Comparison of ENCODE assay signal across 14 cellular contexts in genomic region chr12:89251326-89252237, GRCh38.
DNase-seq lines count a peak whose midpoint lies in the region; ATAC-seq and TF ChIP-seq lines count a peak whose summit lies in the region.
"Had no signal": no experiment of that assay in that cellular context is flagged by ENCODE, and none has a peak within 500 bp of the region (broad histone marks: within the 10 kb centered on the region; RNA-seq: fewer than 3 reads in every experiment).

No MANE protein-coding gene starts in this region.

- peaks cover 48% of the 10 kb centered on the region for H3K4me1 Mint-ChIP-seq in T-helper 2 cell treated with Interferon-gamma antibody and Interleukin-4, amounts not matched to agents 5 μg/mL and 100 μg/mL, for 36 hours (ENCODE audit: low read depth)
- H3K4me1 Mint-ChIP-seq in activated T-helper 2 cell treated with anti-CD3 and anti-CD28 coated beads, Interferon-gamma antibody, Interleukin-2, Interleukin-4, amounts not matched to agents 10 μg/mL and 5 μg/mL and 100 μg/mL, durations not matched to agents 14 hours and 24 hours and 36 hours (ENCODE audit: low read depth) = peaks cover 51% of the 10 kb centered on the region

- H3K27me3 Mint-ChIP-seq in T-helper 2 cell treated with Interferon-gamma antibody and Interleukin-4, amounts not matched to agents 5 μg/mL and 100 μg/mL, for 36 hours (ENCODE audit: low read depth) = no peaks in the 10 kb centered on the region
- no peaks in the 10 kb centered on the region for H3K27me3 Mint-ChIP-seq in activated T-helper 2 cell treated with anti-CD3 and anti-CD28 coated beads, Interferon-gamma antibody, Interleukin-2, Interleukin-4, amounts not matched to agents 10 μg/mL and 5 μg/mL and 100 μg/mL, durations not matched to agents 14 hours and 24 hours and 36 hours (ENCODE audit: low read depth)
- H3K27me3 Mint-ChIP-seq: CD4-positive, alpha-beta memory T cell had no signal

- no peak for TF ChIP-seq CTCF in DND-41 (IDR thresholded peaks at IDR 0.05; ENCODE audit: borderline replicate concordance, extremely low read depth, low read length, poor library complexity, severe bottlenecking)

- DNase-seq in T-helper 2 cell treated with Interferon-gamma antibody and Interleukin-4, amounts not matched to agents 5 μg/mL and 100 μg/mL, for 36 hours (ENCODE audit: low spot score) = peak; percentile 29
- DNase-seq in T-helper 2 cell (no peak), DND-41 (peak; percentile 41), cerebellar nuclear complex (lab: John Stamatoyannopoulos, UW) (no peak)
- no peak for DNase-seq in activated T-helper 2 cell treated with anti-CD3 and anti-CD28 coated beads, Interferon-gamma antibody, Interleukin-2, Interleukin-4, amounts not matched to agents 10 μg/mL and 5 μg/mL and 100 μg/mL, durations not matched to agents 14 hours and 24 hours and 36 hours (ENCODE audit: low spot score)
- DNase-seq: activated naive CD8-positive, alpha-beta T cell treated with anti-CD3 and anti-CD28 coated beads, Interleukin-2, amount 10 ng/mL, durations not matched to agents 7 days and 5 days; caudate nucleus; CD4-positive, alpha-beta memory T cell; NCI-H1105; SHP77 treated with DMSO at 0.1 percent for 48 hours; T-helper 9 cell had no signal

- intact Hi-C loops in activated T-helper 2 cell treated with anti-CD3 and anti-CD28 coated beads, Interferon-gamma antibody, Interleukin-2, Interleukin-4, amounts not matched to agents 10 μg/mL and 5 μg/mL and 100 μg/mL, durations not matched to agents 14 hours and 24 hours and 36 hours (cut with micrococcal nuclease) = loop anchor here (1.0 kb wide), 1 partner anchor 7 kb away; no protein-coding TSS in a partner anchor

- H3K36me3 ChIP-seq in DND-41 (ENCODE audit: insufficient read depth, low read length) (no peaks in the 10 kb centered on the region), muscle layer of duodenum (ENCODE audit: control insufficient read depth in 1 of 2, insufficient read depth in 2 of 2, low read length in 2 of 2) (no peaks in the 10 kb centered on the region)

- H3K79me2 ChIP-seq in DND-41 (ENCODE audit: insufficient read depth, low read length) = no peaks in the 10 kb centered on the region

- peak overlapping the region; percentile 48 for H3K4me3 Mint-ChIP-seq in T-helper 2 cell treated with Interferon-gamma antibody and Interleukin-4, amounts not matched to agents 5 μg/mL and 100 μg/mL, for 36 hours
- H3K4me3 Mint-ChIP-seq in activated T-helper 2 cell treated with anti-CD3 and anti-CD28 coated beads, Interferon-gamma antibody, Interleukin-2, Interleukin-4, amounts not matched to agents 10 μg/mL and 5 μg/mL and 100 μg/mL, durations not matched to agents 14 hours and 24 hours and 36 hours (ENCODE audit: low read depth) = no peak overlapping the region
- H3K4me3 Mint-ChIP-seq: activated naive CD8-positive, alpha-beta T cell treated with anti-CD3 and anti-CD28 coated beads, Interleukin-2, amount 10 ng/mL, durations not matched to agents 7 days and 5 days; CD4-positive, alpha-beta memory T cell had no signal

- H3K4me3 ChIP-seq in DND-41 (ENCODE audit: low read depth in 1 of 2, low read length in 2 of 2) (peak overlapping the region in 1 of 2 experiments; percentile 35; a peak in 2 of 4 replicates), muscle layer of duodenum (ENCODE audit: low read depth in 1 of 2, low read length in 2 of 2) (no peak overlapping the region)

- H3K27ac ChIP-seq in DND-41 (ENCODE audit: low read length) = peak overlapping the region; percentile 83
- H3K27ac ChIP-seq in muscle layer of duodenum (ENCODE audit: low read length) = peak overlapping the region; percentile 56

- H3K27ac Mint-ChIP-seq in T-helper 2 cell treated with Interferon-gamma antibody and Interleukin-4, amounts not matched to agents 5 μg/mL and 100 μg/mL, for 36 hours = peak overlapping the region; percentile 39
- H3K27ac Mint-ChIP-seq in activated T-helper 2 cell treated with anti-CD3 and anti-CD28 coated beads, Interferon-gamma antibody, Interleukin-2, Interleukin-4, amounts not matched to agents 10 μg/mL and 5 μg/mL and 100 μg/mL, durations not matched to agents 14 hours and 24 hours and 36 hours = peak overlapping the region; percentile 66
- H3K27ac Mint-ChIP-seq: activated naive CD8-positive, alpha-beta T cell treated with anti-CD3 and anti-CD28 coated beads, Interleukin-2, amount 10 ng/mL, durations not matched to agents 7 days and 5 days; CD4-positive, alpha-beta memory T cell had no signal

- peak overlapping the region; percentile 46 for H3K9ac ChIP-seq in DND-41 (ENCODE audit: low read depth, low read length)

- H3K9me3 ChIP-seq in DND-41 (ENCODE audit: insufficient read depth, low read length, severe bottlenecking) = no peaks in the 10 kb centered on the region
- H3K9me3 ChIP-seq in muscle layer of duodenum (ENCODE audit: control insufficient read depth in 1 of 2, low read length in 2 of 2) = no peaks in the 10 kb centered on the region

- H3K4me1 ChIP-seq in DND-41 (ENCODE audit: insufficient read depth, low read length) (peaks cover 57% of the 10 kb centered on the region), muscle layer of duodenum (ENCODE audit: control insufficient read depth in 1 of 2, insufficient read depth in 2 of 2, low read length in 2 of 2) (peaks cover 0 to 21% of the 10 kb centered on the region in 2 donors)

- no peaks in the 10 kb centered on the region for H4K20me1 ChIP-seq in DND-41 (ENCODE audit: insufficient read depth, low read length)

- H3K4me2 ChIP-seq in DND-41 (ENCODE audit: insufficient read depth, low read length) = peak overlapping the region; percentile 46

- H2AFZ ChIP-seq in DND-41 (ENCODE audit: low read depth, low read length) = peak overlapping the region; percentile 48

- H3K36me3 Mint-ChIP-seq in T-helper 2 cell treated with Interferon-gamma antibody and Interleukin-4, amounts not matched to agents 5 μg/mL and 100 μg/mL, for 36 hours (ENCODE audit: low read depth) = peaks cover 17% of the 10 kb centered on the region
- H3K36me3 Mint-ChIP-seq in activated T-helper 2 cell treated with anti-CD3 and anti-CD28 coated beads, Interferon-gamma antibody, Interleukin-2, Interleukin-4, amounts not matched to agents 10 μg/mL and 5 μg/mL and 100 μg/mL, durations not matched to agents 14 hours and 24 hours and 36 hours (ENCODE audit: low read depth) = peaks cover 32% of the 10 kb centered on the region
- H3K36me3 Mint-ChIP-seq: CD4-positive, alpha-beta memory T cell had no signal

- ATAC-seq in DND-41 (ENCODE audit: insufficient read depth, low read depth) (peak; percentile 90), GM19467 (IDR thresholded peaks at IDR 0.05; ENCODE audit: unreplicated experiment) (no peak), GM21786 (IDR thresholded peaks at IDR 0.05; ENCODE audit: unreplicated experiment) (no peak)

- no peaks in the 10 kb centered on the region for H3K27me3 ChIP-seq in DND-41 (ENCODE audit: insufficient read depth, low read length, poor library complexity)
- H3K27me3 ChIP-seq in muscle layer of duodenum (ENCODE audit: low read depth, low read length) = no peaks in the 10 kb centered on the region

- H3K9me3 Mint-ChIP-seq in T-helper 2 cell treated with Interferon-gamma antibody and Interleukin-4, amounts not matched to agents 5 μg/mL and 100 μg/mL, for 36 hours = peaks cover 28% of the 10 kb centered on the region
- peaks cover 29% of the 10 kb centered on the region for H3K9me3 Mint-ChIP-seq in activated T-helper 2 cell treated with anti-CD3 and anti-CD28 coated beads, Interferon-gamma antibody, Interleukin-2, Interleukin-4, amounts not matched to agents 10 μg/mL and 5 μg/mL and 100 μg/mL, durations not matched to agents 14 hours and 24 hours and 36 hours
- H3K9me3 Mint-ChIP-seq: CD4-positive, alpha-beta memory T cell had no signal

Comparison
In these comparisons a context has a peak if more than half of its experiments do, and no peak if none do; other contexts are left out.
1. DNase-seq: peak in T-helper 2 cell treated with Interferon-gamma antibody and Interleukin-4, amounts not matched to agents 5 μg/mL and 100 μg/mL, for 36 hours (single experiment) and DND-41 (single experiment); none in T-helper 2 cell (0 of 5), activated T-helper 2 cell treated with anti-CD3 and anti-CD28 coated beads, Interferon-gamma antibody, Interleukin-2, Interleukin-4, amounts not matched to agents 10 μg/mL and 5 μg/mL and 100 μg/mL, durations not matched to agents 14 hours and 24 hours and 36 hours (single experiment) and cerebellar nuclear complex (0 of 2).